1 cellular context compared by ENCODE assay signal in the genomic region with DNA sequence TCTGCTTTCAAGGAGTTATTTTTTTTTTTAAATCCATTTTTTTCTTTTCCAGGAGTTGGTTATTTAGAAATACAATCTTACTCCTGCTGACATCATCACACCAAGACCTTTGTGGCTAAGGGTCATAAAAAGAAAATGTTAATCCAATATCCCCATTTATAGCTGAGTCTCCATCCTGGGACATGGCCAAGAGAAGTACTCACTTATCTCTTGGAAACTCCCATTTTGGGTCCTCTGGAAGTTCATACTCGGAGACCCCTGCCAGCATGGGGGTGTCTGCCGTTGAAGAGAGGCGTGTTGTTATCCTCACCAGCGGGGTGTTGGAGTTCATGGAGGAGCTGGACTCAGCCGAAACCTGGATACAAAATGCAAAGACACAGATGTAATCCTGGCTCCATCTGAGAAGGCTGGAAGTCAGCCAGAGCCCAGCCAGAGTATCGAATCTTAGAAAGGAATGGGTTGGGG.
A peak's percentile ranks its signal among the peaks of the same experiment; 100 is the strongest.
TF ChIP-seq lines count a peak whose summit lies in the region.

No MANE protein-coding gene starts in this region.

TF ChIP-seq in HEK293, 187 proteins besides CTCF, POLR2A, EP300 and RAD21 (continued from another document):
- no peak for TF ChIP-seq ZNF426 (tag by site-specific recombination; IDR thresholded peaks at IDR 0.05)
- TF ChIP-seq, protein P1, sequence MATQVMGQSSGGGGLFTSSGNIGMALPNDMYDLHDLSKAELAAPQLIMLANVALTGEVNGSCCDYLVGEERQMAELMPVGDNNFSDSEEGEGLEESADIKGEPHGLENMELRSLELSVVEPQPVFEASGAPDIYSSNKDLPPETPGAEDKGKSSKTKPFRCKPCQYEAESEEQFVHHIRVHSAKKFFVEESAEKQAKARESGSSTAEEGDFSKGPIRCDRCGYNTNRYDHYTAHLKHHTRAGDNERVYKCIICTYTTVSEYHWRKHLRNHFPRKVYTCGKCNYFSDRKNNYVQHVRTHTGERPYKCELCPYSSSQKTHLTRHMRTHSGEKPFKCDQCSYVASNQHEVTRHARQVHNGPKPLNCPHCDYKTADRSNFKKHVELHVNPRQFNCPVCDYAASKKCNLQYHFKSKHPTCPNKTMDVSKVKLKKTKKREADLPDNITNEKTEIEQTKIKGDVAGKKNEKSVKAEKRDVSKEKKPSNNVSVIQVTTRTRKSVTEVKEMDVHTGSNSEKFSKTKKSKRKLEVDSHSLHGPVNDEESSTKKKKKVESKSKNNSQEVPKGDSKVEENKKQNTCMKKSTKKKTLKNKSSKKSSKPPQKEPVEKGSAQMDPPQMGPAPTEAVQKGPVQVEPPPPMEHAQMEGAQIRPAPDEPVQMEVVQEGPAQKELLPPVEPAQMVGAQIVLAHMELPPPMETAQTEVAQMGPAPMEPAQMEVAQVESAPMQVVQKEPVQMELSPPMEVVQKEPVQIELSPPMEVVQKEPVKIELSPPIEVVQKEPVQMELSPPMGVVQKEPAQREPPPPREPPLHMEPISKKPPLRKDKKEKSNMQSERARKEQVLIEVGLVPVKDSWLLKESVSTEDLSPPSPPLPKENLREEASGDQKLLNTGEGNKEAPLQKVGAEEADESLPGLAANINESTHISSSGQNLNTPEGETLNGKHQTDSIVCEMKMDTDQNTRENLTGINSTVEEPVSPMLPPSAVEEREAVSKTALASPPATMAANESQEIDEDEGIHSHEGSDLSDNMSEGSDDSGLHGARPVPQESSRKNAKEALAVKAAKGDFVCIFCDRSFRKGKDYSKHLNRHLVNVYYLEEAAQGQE (tag by site-specific recombination; IDR thresholded peaks at IDR 0.05): no peak
- TF ChIP-seq, protein P2, sequence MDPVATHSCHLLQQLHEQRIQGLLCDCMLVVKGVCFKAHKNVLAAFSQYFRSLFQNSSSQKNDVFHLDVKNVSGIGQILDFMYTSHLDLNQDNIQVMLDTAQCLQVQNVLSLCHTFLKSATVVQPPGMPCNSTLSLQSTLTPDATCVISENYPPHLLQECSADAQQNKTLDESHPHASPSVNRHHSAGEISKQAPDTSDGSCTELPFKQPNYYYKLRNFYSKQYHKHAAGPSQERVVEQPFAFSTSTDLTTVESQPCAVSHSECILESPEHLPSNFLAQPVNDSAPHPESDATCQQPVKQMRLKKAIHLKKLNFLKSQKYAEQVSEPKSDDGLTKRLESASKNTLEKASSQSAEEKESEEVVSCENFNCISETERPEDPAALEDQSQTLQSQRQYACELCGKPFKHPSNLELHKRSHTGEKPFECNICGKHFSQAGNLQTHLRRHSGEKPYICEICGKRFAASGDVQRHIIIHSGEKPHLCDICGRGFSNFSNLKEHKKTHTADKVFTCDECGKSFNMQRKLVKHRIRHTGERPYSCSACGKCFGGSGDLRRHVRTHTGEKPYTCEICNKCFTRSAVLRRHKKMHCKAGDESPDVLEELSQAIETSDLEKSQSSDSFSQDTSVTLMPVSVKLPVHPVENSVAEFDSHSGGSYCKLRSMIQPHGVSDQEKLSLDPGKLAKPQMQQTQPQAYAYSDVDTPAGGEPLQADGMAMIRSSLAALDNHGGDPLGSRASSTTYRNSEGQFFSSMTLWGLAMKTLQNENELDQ (tag by site-specific recombination; IDR thresholded peaks at IDR 0.05; ENCODE audit: low read depth): no peak
- TF ChIP-seq ZNF549 (tag by site-specific recombination; IDR thresholded peaks at IDR 0.05): no peak
- TF ChIP-seq ZNF660 (tag by site-specific recombination; IDR thresholded peaks at IDR 0.05): 0 out of 2 replicates have a peak, but pooled peaks have one; percentile 34
- TF ChIP-seq, protein P3, sequence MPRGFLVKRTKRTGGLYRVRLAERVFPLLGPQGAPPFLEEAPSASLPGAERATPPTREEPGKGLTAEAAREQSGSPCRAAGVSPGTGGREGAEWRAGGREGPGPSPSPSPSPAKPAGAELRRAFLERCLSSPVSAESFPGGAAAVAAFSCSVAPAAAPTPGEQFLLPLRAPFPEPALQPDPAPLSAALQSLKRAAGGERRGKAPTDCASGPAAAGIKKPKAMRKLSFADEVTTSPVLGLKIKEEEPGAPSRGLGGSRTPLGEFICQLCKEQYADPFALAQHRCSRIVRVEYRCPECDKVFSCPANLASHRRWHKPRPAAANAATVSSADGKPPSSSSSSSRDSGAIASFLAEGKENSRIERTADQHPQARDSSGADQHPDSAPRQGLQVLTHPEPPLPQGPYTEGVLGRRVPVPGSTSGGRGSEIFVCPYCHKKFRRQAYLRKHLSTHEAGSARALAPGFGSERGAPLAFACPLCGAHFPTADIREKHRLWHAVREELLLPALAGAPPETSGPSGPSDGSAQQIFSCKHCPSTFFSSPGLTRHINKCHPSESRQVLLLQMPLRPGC (tag by site-specific recombination; IDR thresholded peaks at IDR 0.05): 0 out of 2 replicates have a peak, but pooled peaks have one; percentile 63
- TF ChIP-seq HOXD13 (CRISPR knock-in tag; IDR thresholded peaks at IDR 0.05; ENCODE audit: borderline replicate concordance): no peak
- TF ChIP-seq MZF1 (tag by site-specific recombination; IDR thresholded peaks at IDR 0.05; ENCODE audit: borderline replicate concordance): no peak
- TF ChIP-seq ZNF394 (tag by site-specific recombination; IDR thresholded peaks at IDR 0.05; ENCODE audit: borderline replicate concordance): peak; percentile 78
- TF ChIP-seq ZNF777 (tag by site-specific recombination; IDR thresholded peaks at IDR 0.05; ENCODE audit: borderline replicate concordance): no peak
- TF ChIP-seq GLIS2 (tag by site-specific recombination; IDR thresholded peaks at IDR 0.05): peak; percentile 40; the same call in 1 of the 2 replicates
- no peak for TF ChIP-seq SETDB1 (IDR thresholded peaks at IDR 0.05; ENCODE audit: insufficient read length, low read length)
- no peak for TF ChIP-seq KLF7 (tag by site-specific recombination; IDR thresholded peaks at IDR 0.05; ENCODE audit: borderline replicate concordance)
- TF ChIP-seq ZNF19 (tag by site-specific recombination; IDR thresholded peaks at IDR 0.05; ENCODE audit: low read depth): no peak
- no peak for TF ChIP-seq SALL2 (tag by site-specific recombination; IDR thresholded peaks at IDR 0.05; ENCODE audit: borderline replicate concordance)
- no peak for TF ChIP-seq ZNF837 (tag by site-specific recombination; IDR thresholded peaks at IDR 0.05)
- TF ChIP-seq ZNF211 (tag by site-specific recombination; IDR thresholded peaks at IDR 0.05; ENCODE audit: low read depth): no peak
- no peak for TF ChIP-seq ZNF37A (tag by site-specific recombination; IDR thresholded peaks at IDR 0.05)
- TF ChIP-seq ZNF112 (tag by site-specific recombination; IDR thresholded peaks at IDR 0.05): no peak
- TF ChIP-seq ZNF600 (tag by site-specific recombination; IDR thresholded peaks at IDR 0.05): peak; percentile 90
- TF ChIP-seq ZNF501 (tag by site-specific recombination; IDR thresholded peaks at IDR 0.05): no peak
- TF ChIP-seq, protein P4, sequence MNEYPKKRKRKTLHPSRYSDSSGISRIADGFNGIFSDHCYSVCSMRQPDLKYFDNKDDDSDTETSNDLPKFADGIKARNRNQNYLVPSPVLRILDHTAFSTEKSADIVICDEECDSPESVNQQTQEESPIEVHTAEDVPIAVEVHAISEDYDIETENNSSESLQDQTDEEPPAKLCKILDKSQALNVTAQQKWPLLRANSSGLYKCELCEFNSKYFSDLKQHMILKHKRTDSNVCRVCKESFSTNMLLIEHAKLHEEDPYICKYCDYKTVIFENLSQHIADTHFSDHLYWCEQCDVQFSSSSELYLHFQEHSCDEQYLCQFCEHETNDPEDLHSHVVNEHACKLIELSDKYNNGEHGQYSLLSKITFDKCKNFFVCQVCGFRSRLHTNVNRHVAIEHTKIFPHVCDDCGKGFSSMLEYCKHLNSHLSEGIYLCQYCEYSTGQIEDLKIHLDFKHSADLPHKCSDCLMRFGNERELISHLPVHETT (tag by site-specific recombination; IDR thresholded peaks at IDR 0.05): no peak
- TF ChIP-seq ZNF843 (tag by site-specific recombination; IDR thresholded peaks at IDR 0.05): peak; percentile 88
- TF ChIP-seq, protein P5, sequence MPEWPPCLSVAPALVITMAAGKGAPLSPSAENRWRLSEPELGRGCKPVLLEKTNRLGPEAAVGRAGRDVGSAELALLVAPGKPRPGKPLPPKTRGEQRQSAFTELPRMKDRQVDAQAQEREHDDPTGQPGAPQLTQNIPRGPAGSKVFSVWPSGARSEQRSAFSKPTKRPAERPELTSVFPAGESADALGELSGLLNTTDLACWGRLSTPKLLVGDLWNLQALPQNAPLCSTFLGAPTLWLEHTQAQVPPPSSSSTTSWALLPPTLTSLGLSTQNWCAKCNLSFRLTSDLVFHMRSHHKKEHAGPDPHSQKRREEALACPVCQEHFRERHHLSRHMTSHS (tag by site-specific recombination; IDR thresholded peaks at IDR 0.05): no peak
- no peak for TF ChIP-seq ZNF10 (tag by site-specific recombination; IDR thresholded peaks at IDR 0.05)
- TF ChIP-seq KLF1 (tag by site-specific recombination; IDR thresholded peaks at IDR 0.05): no peak
- no peak for TF ChIP-seq ZNF510 (tag by site-specific recombination; IDR thresholded peaks at IDR 0.05; ENCODE audit: insufficient replicate concordance)
- no peak for TF ChIP-seq ZFHX2 (tag by site-specific recombination; conservative IDR thresholded peaks at IDR 0.05)
- TF ChIP-seq ZNF404 (tag by site-specific recombination; IDR thresholded peaks at IDR 0.05): no peak
- no peak for TF ChIP-seq ZNF223 (tag by site-specific recombination; IDR thresholded peaks at IDR 0.05)
- TF ChIP-seq FEZF1 (tag by site-specific recombination; IDR thresholded peaks at IDR 0.05): peak; percentile 64
- TF ChIP-seq ZNF677 (tag by site-specific recombination; IDR thresholded peaks at IDR 0.05): no peak
- no peak for TF ChIP-seq ZNF548 (tag by site-specific recombination; IDR thresholded peaks at IDR 0.05)
- TF ChIP-seq KLF8 (tag by site-specific recombination; IDR thresholded peaks at IDR 0.05): peak; percentile 54; the same call in 1 of the 2 replicates
- no peak for TF ChIP-seq ZNF610 (tag by site-specific recombination; IDR thresholded peaks at IDR 0.05; ENCODE audit: borderline replicate concordance)
- no peak for TF ChIP-seq ZNF202 (tag by site-specific recombination; IDR thresholded peaks at IDR 0.05; ENCODE audit: borderline replicate concordance)
- TF ChIP-seq ZNF560 (tag by site-specific recombination; IDR thresholded peaks at IDR 0.05; ENCODE audit: borderline replicate concordance): no peak
- TF ChIP-seq ZNF248 (tag by site-specific recombination; IDR thresholded peaks at IDR 0.05): no peak
- TF ChIP-seq, protein P6, sequence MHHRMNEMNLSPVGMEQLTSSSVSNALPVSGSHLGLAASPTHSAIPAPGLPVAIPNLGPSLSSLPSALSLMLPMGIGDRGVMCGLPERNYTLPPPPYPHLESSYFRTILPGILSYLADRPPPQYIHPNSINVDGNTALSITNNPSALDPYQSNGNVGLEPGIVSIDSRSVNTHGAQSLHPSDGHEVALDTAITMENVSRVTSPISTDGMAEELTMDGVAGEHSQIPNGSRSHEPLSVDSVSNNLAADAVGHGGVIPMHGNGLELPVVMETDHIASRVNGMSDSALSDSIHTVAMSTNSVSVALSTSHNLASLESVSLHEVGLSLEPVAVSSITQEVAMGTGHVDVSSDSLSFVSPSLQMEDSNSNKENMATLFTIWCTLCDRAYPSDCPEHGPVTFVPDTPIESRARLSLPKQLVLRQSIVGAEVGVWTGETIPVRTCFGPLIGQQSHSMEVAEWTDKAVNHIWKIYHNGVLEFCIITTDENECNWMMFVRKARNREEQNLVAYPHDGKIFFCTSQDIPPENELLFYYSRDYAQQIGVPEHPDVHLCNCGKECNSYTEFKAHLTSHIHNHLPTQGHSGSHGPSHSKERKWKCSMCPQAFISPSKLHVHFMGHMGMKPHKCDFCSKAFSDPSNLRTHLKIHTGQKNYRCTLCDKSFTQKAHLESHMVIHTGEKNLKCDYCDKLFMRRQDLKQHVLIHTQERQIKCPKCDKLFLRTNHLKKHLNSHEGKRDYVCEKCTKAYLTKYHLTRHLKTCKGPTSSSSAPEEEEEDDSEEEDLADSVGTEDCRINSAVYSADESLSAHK (tag by site-specific recombination; IDR thresholded peaks at IDR 0.05): peak; percentile 55; the same call in 1 of the 2 replicates
- TF ChIP-seq ZNF16 (tag by site-specific recombination; IDR thresholded peaks at IDR 0.05; ENCODE audit: low read depth): no peak
- TF ChIP-seq, protein P7, sequence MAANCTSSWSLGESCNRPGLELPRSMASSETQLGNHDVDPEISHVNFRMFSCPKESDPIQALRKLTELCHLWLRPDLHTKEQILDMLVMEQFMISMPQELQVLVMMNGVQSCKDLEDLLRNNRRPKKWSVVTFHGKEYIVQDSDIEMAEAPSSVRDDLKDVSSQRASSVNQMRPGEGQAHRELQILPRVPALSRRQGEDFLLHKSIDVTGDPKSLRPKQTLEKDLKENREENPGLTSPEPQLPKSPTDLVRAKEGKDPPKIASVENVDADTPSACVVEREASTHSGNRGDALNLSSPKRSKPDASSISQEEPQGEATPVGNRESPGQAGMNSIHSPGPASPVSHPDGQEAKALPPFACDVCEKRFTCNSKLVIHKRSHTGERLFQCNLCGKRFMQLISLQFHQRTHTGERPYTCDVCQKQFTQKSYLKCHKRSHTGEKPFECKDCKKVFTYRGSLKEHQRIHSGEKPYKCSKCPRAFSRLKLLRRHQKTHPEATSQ (tag by site-specific recombination; IDR thresholded peaks at IDR 0.05): no peak
- TF ChIP-seq, protein P8, sequence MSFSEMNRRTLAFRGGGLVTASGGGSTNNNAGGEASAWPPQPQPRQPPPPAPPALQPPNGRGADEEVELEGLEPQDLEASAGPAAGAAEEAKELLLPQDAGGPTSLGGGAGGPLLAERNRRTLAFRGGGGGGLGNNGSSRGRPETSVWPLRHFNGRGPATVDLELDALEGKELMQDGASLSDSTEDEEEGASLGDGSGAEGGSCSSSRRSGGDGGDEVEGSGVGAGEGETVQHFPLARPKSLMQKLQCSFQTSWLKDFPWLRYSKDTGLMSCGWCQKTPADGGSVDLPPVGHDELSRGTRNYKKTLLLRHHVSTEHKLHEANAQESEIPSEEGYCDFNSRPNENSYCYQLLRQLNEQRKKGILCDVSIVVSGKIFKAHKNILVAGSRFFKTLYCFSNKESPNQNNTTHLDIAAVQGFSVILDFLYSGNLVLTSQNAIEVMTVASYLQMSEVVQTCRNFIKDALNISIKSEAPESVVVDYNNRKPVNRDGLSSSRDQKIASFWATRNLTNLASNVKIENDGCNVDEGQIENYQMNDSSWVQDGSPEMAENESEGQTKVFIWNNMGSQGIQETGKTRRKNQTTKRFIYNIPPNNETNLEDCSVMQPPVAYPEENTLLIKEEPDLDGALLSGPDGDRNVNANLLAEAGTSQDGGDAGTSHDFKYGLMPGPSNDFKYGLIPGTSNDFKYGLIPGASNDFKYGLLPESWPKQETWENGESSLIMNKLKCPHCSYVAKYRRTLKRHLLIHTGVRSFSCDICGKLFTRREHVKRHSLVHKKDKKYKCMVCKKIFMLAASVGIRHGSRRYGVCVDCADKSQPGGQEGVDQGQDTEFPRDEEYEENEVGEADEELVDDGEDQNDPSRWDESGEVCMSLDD (tag by site-specific recombination; IDR thresholded peaks at IDR 0.05): no peak
